Comparison of ENCODE assay signal across 25 cellular contexts in genomic region chr22:20811971-20812660, GRCh38. TPM values are rescaled to one million over a fixed set of nuclear protein-coding genes. Genes with fewer than 3 reads are reported as not detected.
DNase-seq lines count a peak whose midpoint lies in the region; ATAC-seq and TF ChIP-seq lines count a peak whose summit lies in the region.
"Had no signal": no experiment of that assay in that cellular context is flagged by ENCODE, and none has a peak within 500 bp of the region (broad histone marks: within the 10 kb centered on the region; RNA-seq: fewer than 3 reads in every experiment).

No MANE protein-coding gene starts in this region.

- H3K4me3 ChIP-seq in CD4-positive, CD25-positive, alpha-beta regulatory T cell (ENCODE audit: low read depth, low read length), result no peak overlapping the region
- H3K4me3 ChIP-seq in HEK293 (ENCODE audit: low read depth, low read length) (no peak overlapping the region), epithelial cell of proximal tubule (ENCODE audit: low read depth, low read length) (no peak overlapping the region)
- H3K4me3 ChIP-seq: A549; BLaER1 treated with 17β-estradiol and CSF1 and Interleukin-3, amounts not matched to agents 10 nM and 100 nM; SK-N-MC had no signal

- no peaks in the 10 kb centered on the region for H3K27me3 Mint-ChIP-seq in CD4-positive, CD25-positive, alpha-beta regulatory T cell
- no peaks in the 10 kb centered on the region for H3K27me3 Mint-ChIP-seq in naive thymus-derived CD8-positive, alpha-beta T cell

- peak overlapping the region in 2 of 3 donors; percentile 32 to 61 for H3K27ac Mint-ChIP-seq in CD4-positive, CD25-positive, alpha-beta regulatory T cell
- peak overlapping the region in 9 of 10 donors; percentile 3 to 96 (median 87) for H3K27ac Mint-ChIP-seq in naive thymus-derived CD8-positive, alpha-beta T cell

- H3K4me1 ChIP-seq in CD4-positive, CD25-positive, alpha-beta regulatory T cell (ENCODE audit: control insufficient read depth, insufficient read depth, low read length, poor library complexity, severe bottlenecking), result no peaks in the 10 kb centered on the region
- H3K4me1 ChIP-seq in HEK293 (ENCODE audit: control insufficient read depth, insufficient read depth, low read length), result no peaks in the 10 kb centered on the region

- H3K27me3 ChIP-seq in CD4-positive, CD25-positive, alpha-beta regulatory T cell (ENCODE audit: control insufficient read depth, insufficient read depth, low read length), result no peaks in the 10 kb centered on the region
- H3K27me3 ChIP-seq: BLaER1 treated with 17β-estradiol and CSF1 and Interleukin-3, amounts not matched to agents 10 nM and 100 nM had no signal

- no peak overlapping the region for H3K27ac ChIP-seq in CD4-positive, CD25-positive, alpha-beta regulatory T cell (ENCODE audit: insufficient read depth, low read length, poor library complexity, severe bottlenecking)
- no peak overlapping the region for H3K27ac ChIP-seq in HEK293 (ENCODE audit: extremely low read depth, low read depth, low read length)
- H3K27ac ChIP-seq: A549, SK-N-MC had no signal

- peaks cover 70% of the 10 kb centered on the region for H3K36me3 ChIP-seq in CD4-positive, CD25-positive, alpha-beta regulatory T cell (ENCODE audit: control insufficient read depth, insufficient read depth, low read length)
- peaks cover 10 to 83% of the 10 kb centered on the region in 2 experiments for H3K36me3 ChIP-seq in HEK293 (ENCODE audit: control insufficient read depth in 2 of 2, insufficient read depth in 1 of 2, low read length in 2 of 2)

- no peaks in the 10 kb centered on the region for H3K9me3 Mint-ChIP-seq in CD4-positive, CD25-positive, alpha-beta regulatory T cell
- no peaks in the 10 kb centered on the region for H3K9me3 Mint-ChIP-seq in naive thymus-derived CD8-positive, alpha-beta T cell
- H3K9me3 Mint-ChIP-seq: CD8-positive, alpha-beta memory T cell had no signal

- no peak for ATAC-seq in CD4-positive, CD25-positive, alpha-beta regulatory T cell (ENCODE audit: low read depth in 2 of 2)
- no peak for ATAC-seq in naive thymus-derived CD8-positive, alpha-beta T cell
- no peak for ATAC-seq in GM21423 (IDR thresholded peaks at IDR 0.05; ENCODE audit: unreplicated experiment)
- ATAC-seq: A549, HCT116 had no signal

- H3K36me3 Mint-ChIP-seq in CD4-positive, CD25-positive, alpha-beta regulatory T cell, result peaks cover 53% of the 10 kb centered on the region
- H3K36me3 Mint-ChIP-seq in naive thymus-derived CD8-positive, alpha-beta T cell, result peaks cover 0 to 86% (median 22%) of the 10 kb centered on the region in 3 donors

- no peak for DNase-seq in CD4-positive, CD25-positive, alpha-beta regulatory T cell
- DNase-seq in epithelial cell of proximal tubule (ENCODE audit: low read depth) (peak; percentile 40), H4 (ENCODE audit: low spot score) (no peak), GF-D8 (lab: John Stamatoyannopoulos, UW) (no peak)
- no peak for DNase-seq in naive thymus-derived CD8-positive, alpha-beta T cell
- DNase-seq: AML-193, DMS79 treated with DMSO at 0.1 percent for 48 hours, KBM-7, MV-4-11, NCI-H1105, NCI-H146, NCI-H2029, NCI-H446, NCI-H524 treated with DMSO at 0.1 percent for 48 hours, NCI-H774, SIG-M5 had no signal

- H3K9me3 ChIP-seq in CD4-positive, CD25-positive, alpha-beta regulatory T cell (ENCODE audit: control insufficient read depth in 2 of 2, low read length in 2 of 2), result no peaks in the 10 kb centered on the region
- H3K9me3 ChIP-seq in HEK293 (ENCODE audit: control insufficient read depth, insufficient read depth, low read depth, low read length), result no peaks in the 10 kb centered on the region
- H3K9me3 ChIP-seq: A549; BLaER1 treated with 17β-estradiol and CSF1 and Interleukin-3, amounts not matched to agents 10 nM and 100 nM had no signal

- peaks cover 0 to 2% (median 0%) of the 10 kb centered on the region in 4 donors for H3K4me1 Mint-ChIP-seq in CD4-positive, CD25-positive, alpha-beta regulatory T cell
- H3K4me1 Mint-ChIP-seq in naive thymus-derived CD8-positive, alpha-beta T cell, result peaks cover 9 to 35% (median 19%) of the 10 kb centered on the region in 4 donors

- POLR2A ChIA-PET in HEK293 (lab: Yijun Ruan, JAX), result interaction anchor here (1.0 kb wide), 1 partner anchor 142 kb away, joined by 3 read pairs; no protein-coding TSS in a partner anchor
- POLR2A ChIA-PET in naive thymus-derived CD8-positive, alpha-beta T cell (lab: Charles Lee), result no interaction called here

- H3K4me3 Mint-ChIP-seq in CD4-positive, CD25-positive, alpha-beta regulatory T cell, result no peak overlapping the region
- no peak overlapping the region for H3K4me3 Mint-ChIP-seq in naive thymus-derived CD8-positive, alpha-beta T cell
- H3K4me3 Mint-ChIP-seq: CD8-positive, alpha-beta memory T cell had no signal

- TF ChIP-seq CTCF in HEK293 (tag by site-specific recombination; IDR thresholded peaks at IDR 0.05) (no peak), epithelial cell of proximal tubule (conservative IDR thresholded peaks at IDR 0.05; ENCODE audit: low read depth, low read length) (no peak)

- CTCF ChIA-PET in HEK293 (lab: Yijun Ruan, JAX), result no interaction called here

TF ChIP-seq in HEK293, 187 proteins besides CTCF, POLR2A, EP300 and RAD21:
- TF ChIP-seq ATF2 (tag by site-specific recombination; IDR thresholded peaks at IDR 0.05; ENCODE audit: low read depth) (peak; percentile 64; the same call in 1 of the 2 replicates), ZNF121 (tag by site-specific recombination; IDR thresholded peaks at IDR 0.05) (0 out of 2 replicates have a peak, but pooled peaks have one; percentile 28), WT1 (tag by site-specific recombination; IDR thresholded peaks at IDR 0.05) (no peak)

RNA-seq across cellular contexts. Expression of gene SERPIND1, which starts 38.2 kb away (rescaled TPM):
- total RNA-seq in CD4-positive, CD25-positive, alpha-beta regulatory T cell, result not detected
- under 1 TPM in 2 of 4 donors, not detected in 2; 0.10 to 0.29 TPM for polyA plus RNA-seq in CD4-positive, CD25-positive, alpha-beta regulatory T cell
- not detected in 2 replicates for total RNA-seq in epithelial cell of proximal tubule
- not detected for total RNA-seq in naive thymus-derived CD8-positive, alpha-beta T cell
- polyA plus RNA-seq in naive thymus-derived CD8-positive, alpha-beta T cell, result not detected
- not detected in 2 replicates for total RNA-seq in H4 (2014; rRNA removed; shearing (Covaris generic))
- total RNA-seq: CD8-positive, alpha-beta memory T cell; H1; MCF 10A had no signal
- polyA plus RNA-seq: A549, H1 had no signal

RNA-seq across cellular contexts. Expression of gene PI4KA, which starts 46.5 kb away (rescaled TPM):
- 182 TPM for total RNA-seq in CD4-positive, CD25-positive, alpha-beta regulatory T cell
- 10 to 100 TPM; 38.9 to 47.0 (median 41.9) TPM for polyA plus RNA-seq in CD4-positive, CD25-positive, alpha-beta regulatory T cell
- 24.1 and 30.5 TPM in 2 replicates for total RNA-seq in epithelial cell of proximal tubule
- total RNA-seq in naive thymus-derived CD8-positive, alpha-beta T cell, result 100 to 1,000 TPM; 148 to 158 TPM
- 10 to 100 TPM; 34.4 to 69.6 (median 50.0) TPM for polyA plus RNA-seq in naive thymus-derived CD8-positive, alpha-beta T cell
- total RNA-seq in H4 (2014; rRNA removed; shearing (Covaris generic)), result 12.6 and 19.6 TPM in 2 replicates

RNA-seq across cellular contexts. Expression of gene SNAP29, which starts 46.7 kb away (rescaled TPM):
- total RNA-seq in CD4-positive, CD25-positive, alpha-beta regulatory T cell, result 23.1 TPM
- polyA plus RNA-seq in CD4-positive, CD25-positive, alpha-beta regulatory T cell, result 10 to 100 TPM; 20.1 to 34.0 (median 25.4) TPM
- 13.0 and 16.0 TPM in 2 replicates for total RNA-seq in epithelial cell of proximal tubule
- 10 to 100 TPM; 22.5 to 25.1 TPM for total RNA-seq in naive thymus-derived CD8-positive, alpha-beta T cell
- polyA plus RNA-seq in naive thymus-derived CD8-positive, alpha-beta T cell, result 10 to 100 TPM; 18.2 to 20.8 (median 18.9) TPM
- 5.0 and 6.1 TPM in 2 replicates for total RNA-seq in H4 (2014; rRNA removed; shearing (Covaris generic))
